8 cellular contexts compared by ENCODE assay signal in genomic region chr15:63501256-63502089, GRCh38. TPM values are rescaled to one million over a fixed set of nuclear protein-coding genes. Genes with fewer than 3 reads are reported as not detected.
DNase-seq lines count a peak whose midpoint lies in the region; ATAC-seq and TF ChIP-seq lines count a peak whose summit lies in the region.

No MANE protein-coding gene starts in this region.

- no peaks in the 10 kb centered on the region for H3K27me3 Mint-ChIP-seq in stimulated activated memory B cell treated with anti-CD40 and anti-IgM and Interleukin-4, amounts not matched to agents 10 μg/mL and 1 μg/mL and 100 μg/mL, for 72 hours

- H3K4me1 ChIP-seq in Panc1 (ENCODE audit: control insufficient read depth, insufficient read depth, low read length), result peaks cover 72% of the 10 kb centered on the region

- in situ Hi-C loops in Panc1 (cut with HindIII; ENCODE audit: low pct_unique_long_range_greater_than_20kb, low sequenced_read_pairs), result no loop called here

- ATAC-seq in Panc1 (peak; percentile 32), HG03108 (IDR thresholded peaks at IDR 0.05; ENCODE audit: unreplicated experiment) (no peak)
- ATAC-seq in stimulated activated memory B cell treated with anti-CD40 and anti-IgM and Interleukin-4, amounts not matched to agents 10 μg/mL and 1 μg/mL and 100 μg/mL, for 72 hours, result no peak

- TF ChIP-seq CTCF in Panc1 (IDR thresholded peaks at IDR 0.05), result no peak
- TF ChIP-seq CTCF in kidney epithelial cell (IDR thresholded peaks at IDR 0.05; ENCODE audit: insufficient read depth, low read length, poor library complexity, severe bottlenecking), result no peak

- H3K4me1 Mint-ChIP-seq in stimulated activated memory B cell treated with anti-CD40 and anti-IgM and Interleukin-4, amounts not matched to agents 10 μg/mL and 1 μg/mL and 100 μg/mL, for 72 hours, result peaks cover 52% of the 10 kb centered on the region

- CTCF ChIA-PET in Panc1 (lab: Charles Lee), result no interaction called here

- POLR2A ChIA-PET in Panc1 (lab: Charles Lee), result interaction anchor here (0.7 kb wide), 1 partner anchor 12 kb away, joined by 3 read pairs; no protein-coding TSS in a partner anchor

- H3K4me3 ChIP-seq in Panc1 (ENCODE audit: low read depth in 2 of 2, low read length in 2 of 2) (peak overlapping the region; percentile 15 to 51), kidney epithelial cell (ENCODE audit: low read depth, low read length) (no peak overlapping the region)

- intact Hi-C loops in Panc1 (cut with micrococcal nuclease; ENCODE audit: unreplicated experiment), result no loop called here

- peak overlapping the region; percentile 100 for H3K27ac ChIP-seq in Panc1 (ENCODE audit: low read length)
- H3K27ac ChIP-seq in caudate nucleus (ENCODE audit: low read depth, low read length), result peak overlapping the region; percentile 48

- no TSS peak for BruUV-seq in Panc1 (replicated peaks; lab: Mats Ljungman, UMichigan)

- H3K27me3 ChIP-seq in Panc1 (ENCODE audit: control insufficient read depth, insufficient read depth, low read length), result no peaks in the 10 kb centered on the region
- no peaks in the 10 kb centered on the region for H3K27me3 ChIP-seq in kidney epithelial cell (ENCODE audit: control insufficient read depth, insufficient read depth, low read length)

- H3K36me3 ChIP-seq in Panc1 (ENCODE audit: control insufficient read depth, insufficient read depth, low read length) (no peaks in the 10 kb centered on the region; the same call in 1 of the 2 replicates), kidney epithelial cell (ENCODE audit: control insufficient read depth, insufficient read depth, low read length) (no peaks in the 10 kb centered on the region)

- DNase-seq in GM03348 (ENCODE audit: low spot score), result peak; percentile 88
- no peak for DNase-seq in Panc1 (ENCODE audit: low read depth, low spot score)
- peak in 28 of 61 donors; percentile 6 to 55 (median 26) for DNase-seq in caudate nucleus (lab: John Stamatoyannopoulos, UW)
- peak; percentile 44 for DNase-seq in kidney epithelial cell (ENCODE audit: low read depth)
- no peak for DNase-seq in NCI-H1436 (lab: John Stamatoyannopoulos, UW)
- DNase-seq in inferior parietal cortex (ENCODE audit: extremely low spot score), result no peak

- H3K27ac Mint-ChIP-seq in stimulated activated memory B cell treated with anti-CD40 and anti-IgM and Interleukin-4, amounts not matched to agents 10 μg/mL and 1 μg/mL and 100 μg/mL, for 72 hours, result peak overlapping the region; percentile 98

- H3K9me3 Mint-ChIP-seq in stimulated activated memory B cell treated with anti-CD40 and anti-IgM and Interleukin-4, amounts not matched to agents 10 μg/mL and 1 μg/mL and 100 μg/mL, for 72 hours, result no peaks in the 10 kb centered on the region

- no peaks in the 10 kb centered on the region for H3K36me3 Mint-ChIP-seq in stimulated activated memory B cell treated with anti-CD40 and anti-IgM and Interleukin-4, amounts not matched to agents 10 μg/mL and 1 μg/mL and 100 μg/mL, for 72 hours

- no peaks in the 10 kb centered on the region for H3K9me3 ChIP-seq in Panc1 (ENCODE audit: control insufficient read depth, insufficient read depth, low read depth, low read length)

- H3K4me3 Mint-ChIP-seq in stimulated activated memory B cell treated with anti-CD40 and anti-IgM and Interleukin-4, amounts not matched to agents 10 μg/mL and 1 μg/mL and 100 μg/mL, for 72 hours, result peak overlapping the region; percentile 61

RNA-seq across cellular contexts. Expression of gene USP3, which starts 2.9 kb away (rescaled TPM):
- 51.4 TPM for total RNA-seq in Panc1 (2021; ENCODE audit: unreplicated experiment)
- polyA plus RNA-seq in Panc1 (2012; ENCODE audit: insufficient read length), result 28.8 TPM
- 38.9 and 46.3 TPM in 2 replicates for total RNA-seq in kidney epithelial cell

Comparison
In these comparisons a context has a peak if more than half of its experiments do, and no peak if none do; other contexts are left out.
1. DNase-seq: peak in GM03348 (single experiment) and kidney epithelial cell (single experiment); none in Panc1 (single experiment), NCI-H1436 (single experiment) and inferior parietal cortex (single experiment).